In genomic region chr19:46859637-46860124, GRCh38 we compare ENCODE assay signal across 1 cellular context.
TF ChIP-seq lines count a peak whose summit lies in the region.

No MANE protein-coding gene starts in this region.

TF ChIP-seq in HepG2, 621 proteins besides CTCF, POLR2A, EP300 and RAD21 (continued from another document and continues in another):
- TF ChIP-seq TEAD3 (CRISPR knock-in tag; optimal IDR thresholded peaks at IDR 0.05; ENCODE audit: borderline replicate concordance) (no peak), U2AF1 (optimal IDR thresholded peaks at IDR 0.05; ENCODE audit: low read depth, low read length) (peak; percentile 32), TBP (CRISPR knock-in tag; IDR thresholded peaks at IDR 0.05) (no peak), ZBTB26 (CRISPR knock-in tag; IDR thresholded peaks at IDR 0.05; ENCODE audit: borderline replicate concordance) (peak; percentile 18; the same call in 1 of the 2 replicates), MXD4 (CRISPR knock-in tag; IDR thresholded peaks at IDR 0.05) (peak; percentile 97; the same call in 1 of the 2 replicates), ZNF335 (CRISPR knock-in tag; IDR thresholded peaks at IDR 0.05) (0 out of 2 replicates have a peak, but pooled peaks have one; percentile 39), ZNF776 (CRISPR knock-in tag; IDR thresholded peaks at IDR 0.05) (no peak), ZNF629 (CRISPR knock-in tag; conservative IDR thresholded peaks at IDR 0.05) (peak; percentile 98), CEBPG (CRISPR knock-in tag; IDR thresholded peaks at IDR 0.05) (0 out of 2 replicates have a peak, but pooled peaks have one; percentile 2), HNF4A (CRISPR knock-in tag; IDR thresholded peaks at IDR 0.05) (no peak), ZKSCAN8 (CRISPR knock-in tag; IDR thresholded peaks at IDR 0.05; ENCODE audit: borderline replicate concordance) (peak; percentile 59; the same call in 1 of the 2 replicates), ZNF264 (CRISPR knock-in tag; IDR thresholded peaks at IDR 0.05) (0 out of 2 replicates have a peak, but pooled peaks have one; percentile 5), FOXO1 (CRISPR knock-in tag; IDR thresholded peaks at IDR 0.05) (0 out of 2 replicates have a peak, but pooled peaks have one; percentile 32), HMG20B (CRISPR knock-in tag; conservative IDR thresholded peaks at IDR 0.05) (0 out of 2 replicates have a peak, but pooled peaks have one; percentile 19), MEF2D (CRISPR knock-in tag; IDR thresholded peaks at IDR 0.05) (peak; percentile 60; the same call in 1 of the 2 replicates), ZBTB21 (CRISPR knock-in tag; IDR thresholded peaks at IDR 0.05) (0 out of 2 replicates have a peak, but pooled peaks have one; percentile 17), TFE3 (CRISPR knock-in tag; IDR thresholded peaks at IDR 0.05) (peak; percentile 70; the same call in 1 of the 2 replicates), SNAPC2 (CRISPR knock-in tag; IDR thresholded peaks at IDR 0.05) (peak; percentile 88), ZNF639 (CRISPR knock-in tag; conservative IDR thresholded peaks at IDR 0.05) (peak; percentile 71; the same call in 1 of the 2 replicates), ZNF780A (CRISPR knock-in tag; IDR thresholded peaks at IDR 0.05) (0 out of 2 replicates have a peak, but pooled peaks have one; percentile 3), HDAC1 (CRISPR knock-in tag; IDR thresholded peaks at IDR 0.05) (peak; percentile 66), PCBP2 (optimal IDR thresholded peaks at IDR 0.05; ENCODE audit: low read depth, low read length, poor library complexity, severe bottlenecking) (no peak), ZNF124 (CRISPR knock-in tag; IDR thresholded peaks at IDR 0.05) (no peak), ZNF260 (CRISPR knock-in tag; IDR thresholded peaks at IDR 0.05; ENCODE audit: borderline replicate concordance, low read depth) (no peak), CENPBD1 (CRISPR knock-in tag; IDR thresholded peaks at IDR 0.05; ENCODE audit: borderline replicate concordance, low read depth) (0 out of 2 replicates have a peak, but pooled peaks have one; percentile 13), BCL6 (CRISPR knock-in tag; IDR thresholded peaks at IDR 0.05) (0 out of 2 replicates have a peak, but pooled peaks have one; percentile 35), BATF2 (CRISPR knock-in tag; IDR thresholded peaks at IDR 0.05) (no peak), ZNF580 (CRISPR knock-in tag; IDR thresholded peaks at IDR 0.05; ENCODE audit: borderline replicate concordance, low read depth) (0 out of 2 replicates have a peak, but pooled peaks have one; percentile 80), DMAP1 (CRISPR knock-in tag; IDR thresholded peaks at IDR 0.05) (peak; percentile 86; the same call in 1 of the 2 replicates), TARDBP (CRISPR knock-in tag; IDR thresholded peaks at IDR 0.05) (0 out of 2 replicates have a peak, but pooled peaks have one; percentile 36), ZBTB40 (IDR thresholded peaks at IDR 0.05) (no peak), ZBTB40 (CRISPR knock-in tag; IDR thresholded peaks at IDR 0.05) (peak; percentile 4), ZNF598 (CRISPR knock-in tag; IDR thresholded peaks at IDR 0.05; ENCODE audit: borderline replicate concordance) (no peak), RBM22 (optimal IDR thresholded peaks at IDR 0.05; ENCODE audit: low read length) (peak; percentile 60), MNT (IDR thresholded peaks at IDR 0.05) (no peak), IRF9 (CRISPR knock-in tag; IDR thresholded peaks at IDR 0.05; ENCODE audit: borderline replicate concordance) (no peak), ZFP36 (IDR thresholded peaks at IDR 0.05; ENCODE audit: borderline replicate concordance, low read depth, low read length, partially characterized antibody) (no peak), FOXA3 (CRISPR knock-in tag; IDR thresholded peaks at IDR 0.05) (no peak; the same call in 1 of the 2 replicates), ZSCAN29 (CRISPR knock-in tag; conservative IDR thresholded peaks at IDR 0.05) (0 out of 2 replicates have a peak, but pooled peaks have one; percentile 39), HNF4G (IDR thresholded peaks at IDR 0.05; ENCODE audit: borderline replicate concordance, low read depth, low read length) (0 out of 2 replicates have a peak, but pooled peaks have one; percentile 14), HNF4G (CRISPR knock-in tag; IDR thresholded peaks at IDR 0.05; ENCODE audit: borderline replicate concordance, low read depth) (no peak), POLR2AphosphoS5 (IDR thresholded peaks at IDR 0.05; ENCODE audit: low read depth, low read length) (peak; percentile 61; the same call in 1 of the 2 replicates), ZNF891 (CRISPR knock-in tag; IDR thresholded peaks at IDR 0.05) (peak; percentile 17; the same call in 1 of the 2 replicates), CBX5 (CRISPR knock-in tag; IDR thresholded peaks at IDR 0.05; ENCODE audit: borderline replicate concordance) (peak; percentile 56; the same call in 1 of the 2 replicates), GPN1 (CRISPR knock-in tag; IDR thresholded peaks at IDR 0.05; ENCODE audit: borderline replicate concordance) (no peak), ZNF816 (CRISPR knock-in tag; IDR thresholded peaks at IDR 0.05; ENCODE audit: borderline replicate concordance) (no peak; the same call in 1 of the 2 replicates), NFIC (IDR thresholded peaks at IDR 0.05; ENCODE audit: low read length) (peak; percentile 58), GATA4 (IDR thresholded peaks at IDR 0.05; ENCODE audit: borderline replicate concordance, low read depth) (no peak), ZNF709 (CRISPR knock-in tag; IDR thresholded peaks at IDR 0.05) (no peak), SPEN (CRISPR knock-in tag; IDR thresholded peaks at IDR 0.05; ENCODE audit: low read depth) (no peak), JUN (CRISPR knock-in tag; IDR thresholded peaks at IDR 0.05) (no peak)
